ENCODE assay signal across 8 cellular contexts in the genomic region with DNA sequence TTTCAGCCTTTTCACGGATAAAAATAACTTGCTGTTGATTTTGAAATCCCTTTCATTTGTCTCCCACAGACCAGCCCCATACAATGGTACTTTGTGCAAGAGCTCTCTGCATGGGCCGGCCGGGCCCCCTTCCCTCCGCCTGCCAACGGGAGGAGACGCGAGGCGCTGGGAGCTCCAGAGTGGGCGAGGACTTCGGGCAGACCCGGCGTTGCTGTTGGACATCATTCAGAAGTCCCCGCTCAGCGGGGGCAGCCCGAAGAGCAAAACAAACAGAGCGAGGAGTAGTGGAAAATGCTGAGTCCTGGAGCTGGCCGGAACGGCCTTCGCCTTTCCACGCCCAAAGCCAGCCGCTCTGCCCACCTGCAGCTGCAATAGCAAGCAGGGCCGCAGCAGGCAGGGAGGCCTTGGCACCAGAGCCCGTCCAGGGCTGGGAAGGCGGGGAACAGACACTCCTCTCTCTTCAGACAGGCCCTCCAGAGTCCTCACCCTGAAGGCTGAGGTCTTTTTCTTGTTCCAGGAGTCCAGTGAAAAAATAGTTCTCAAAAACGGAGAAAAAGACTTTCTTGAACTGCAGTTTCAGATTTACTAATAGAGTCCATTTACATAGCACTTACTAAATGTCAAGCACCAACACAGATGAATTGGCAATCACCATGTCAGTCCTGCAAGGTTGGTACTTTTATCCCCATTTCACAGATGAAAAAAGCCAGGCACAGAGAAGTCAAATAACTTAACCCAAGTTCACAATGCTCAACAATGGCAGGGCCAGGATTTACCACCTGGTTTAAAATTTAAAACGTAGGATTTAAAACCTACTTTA.
DNase-seq lines count a peak whose midpoint lies in the region; TF ChIP-seq lines count a peak whose summit lies in the region.

No MANE protein-coding gene starts in this region.

- no peaks in the 10 kb centered on the region for H3K9me3 ChIP-seq in mucosa of stomach (ENCODE audit: control insufficient read depth, low read length)

- peak overlapping the region; percentile 8; the same call in 1 of the 2 replicates for H3K27ac ChIP-seq in ACC112 (ENCODE audit: low read depth, low read length)
- H3K27ac ChIP-seq in KMS-11, result peak overlapping the region; percentile 89; the same call in 1 of the 2 replicates

- H3K36me3 ChIP-seq in ACC112 (ENCODE audit: insufficient read depth, low read length) (peaks cover 5% of the 10 kb centered on the region; the same call in 1 of the 2 replicates), KMS-11 (ENCODE audit: insufficient read depth) (no peaks in the 10 kb centered on the region), mucosa of stomach (ENCODE audit: control insufficient read depth, insufficient read depth, low read length) (no peaks in the 10 kb centered on the region)

- H3K4me1 ChIP-seq in ACC112 (ENCODE audit: control insufficient read depth, insufficient read depth, low read length, unreplicated experiment) (peaks cover 41% of the 10 kb centered on the region), KMS-11 (ENCODE audit: low read depth, poor library complexity, severe bottlenecking) (peaks cover 65% of the 10 kb centered on the region), mucosa of stomach (ENCODE audit: control insufficient read depth, insufficient read depth, low read length) (peaks cover 44% of the 10 kb centered on the region)

- H3K79me2 ChIP-seq in ACC112 (ENCODE audit: control insufficient read depth, insufficient read depth, low read length, unreplicated experiment) (no peaks in the 10 kb centered on the region), KMS-11 (ENCODE audit: insufficient read depth, low read depth) (no peaks in the 10 kb centered on the region)

- peak overlapping the region; percentile 36; the same call in 1 of the 2 replicates for H3K4me3 ChIP-seq in ACC112 (ENCODE audit: low read depth, low read length)
- no peak overlapping the region for H3K4me3 ChIP-seq in KMS-11 (IDR thresholded peaks at IDR 0.05; ENCODE audit: insufficient read depth, low read depth, low read length)
- H3K4me3 ChIP-seq in mucosa of stomach (ENCODE audit: low read length), result no peak overlapping the region

- H3K27me3 ChIP-seq in ACC112 (ENCODE audit: insufficient read depth, low read length) (no peaks in the 10 kb centered on the region), KMS-11 (ENCODE audit: insufficient read depth, low read depth) (no peaks in the 10 kb centered on the region), mucosa of stomach (ENCODE audit: control insufficient read depth, insufficient read depth, low read length) (no peaks in the 10 kb centered on the region)

- H2AFZ ChIP-seq in ACC112 (ENCODE audit: low read length, unreplicated experiment) (peak overlapping the region; percentile 17), KMS-11 (ENCODE audit: low read depth) (no peak overlapping the region)

- no peak for TF ChIP-seq CTCF in KMS-11 (conservative IDR thresholded peaks at IDR 0.05; ENCODE audit: low read depth, low read length)

- H4K20me1 ChIP-seq in KMS-11 (ENCODE audit: insufficient read depth), result no peaks in the 10 kb centered on the region

- DNase-seq in cerebellum (ENCODE audit: low spot score), result peak; percentile 5
- DNase-seq in amniotic stem cell (lab: John Stamatoyannopoulos, UW), result no peak
- no peak for DNase-seq in NCI-H345 (lab: John Stamatoyannopoulos, UW)
- no peak for DNase-seq in NCI-H82 (lab: John Stamatoyannopoulos, UW)
- no peak for DNase-seq in HuH-7.5 (ENCODE audit: low spot score)

- no peak overlapping the region for H3K9ac ChIP-seq in KMS-11
- H3K9ac ChIP-seq in mucosa of stomach (ENCODE audit: low read length), result peak overlapping the region; percentile 25

- no peak overlapping the region; the same call in 1 of the 2 replicates for H3K4me2 ChIP-seq in KMS-11
